ENCODE assay signal across 13 cellular contexts in the genomic region with DNA sequence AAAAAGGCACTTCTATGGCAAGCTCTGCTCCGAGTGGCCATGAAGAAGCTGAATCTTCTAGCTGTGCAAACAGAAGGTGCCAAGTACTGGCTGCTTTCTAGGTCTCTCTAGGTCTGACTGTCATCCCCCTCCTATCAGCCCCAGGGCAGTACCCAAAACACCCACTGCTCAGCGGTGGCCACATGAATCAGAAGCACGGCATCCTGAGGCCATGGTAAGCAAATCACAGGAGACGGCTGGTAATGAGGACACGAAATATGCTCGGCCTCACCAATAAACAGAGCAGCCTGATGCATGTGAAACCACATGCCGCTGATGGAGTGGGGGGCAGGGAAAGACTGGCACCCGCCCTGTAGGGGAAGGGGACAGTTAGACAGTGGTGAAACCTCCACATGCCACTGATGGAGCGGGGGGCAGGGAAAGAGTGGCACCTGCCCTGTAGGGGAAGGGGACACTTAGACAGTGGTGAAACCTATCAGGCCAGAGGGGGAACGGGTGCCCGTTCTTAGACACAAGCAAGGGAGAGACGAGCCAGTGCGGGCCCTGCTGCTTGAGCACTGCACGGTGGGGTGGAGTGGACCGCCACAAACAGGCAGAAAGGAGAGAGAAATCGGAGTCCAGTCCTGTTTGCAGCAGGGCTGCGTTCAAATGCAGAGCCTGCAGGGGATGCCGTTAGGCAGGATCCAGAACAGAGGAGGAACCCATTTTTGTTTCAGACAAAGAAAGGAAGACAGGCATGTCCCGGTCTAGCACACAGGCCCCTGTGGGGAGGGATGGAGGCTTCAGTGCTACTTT. TPM values are rescaled to one million over a fixed set of nuclear protein-coding genes. Genes with fewer than 3 reads are reported as not detected.
DNase-seq lines count a peak whose midpoint lies in the region; ATAC-seq and TF ChIP-seq lines count a peak whose summit lies in the region.
"Had no signal": no experiment of that assay in that cellular context is flagged by ENCODE, and none has a peak within 500 bp of the region (broad histone marks: within the 10 kb centered on the region; RNA-seq: fewer than 3 reads in every experiment).

No MANE protein-coding gene starts in this region.

- ATAC-seq in Right ventricle myocardium inferior (no peak), GM18502 (IDR thresholded peaks at IDR 0.05; ENCODE audit: poor library complexity, unreplicated experiment) (no peak)

- H3K27ac ChIP-seq in osteoblast (ENCODE audit: low read depth, low read length): no peak overlapping the region
- H3K27ac ChIP-seq: esophagus squamous epithelium had no signal

- no peaks in the 10 kb centered on the region for H3K9me3 Mint-ChIP-seq in chondrocyte (ENCODE audit: low read depth)
- H3K9me3 Mint-ChIP-seq: activated T-helper 1 cell treated with anti-CD3 and anti-CD28 coated beads, Interleukin-12 subunit alpha, Interleukin-12 subunit beta, Interleukin-2, Interleukin-4 antibody, amounts not matched to agents 30 ng/mL and 10 ng/mL and 1 ng/mL, durations not matched to agents 14 hours and 24 hours and 36 hours had no signal

- H3K36me3 ChIP-seq in MG63: no peaks in the 10 kb centered on the region
- no peaks in the 10 kb centered on the region for H3K36me3 ChIP-seq in osteoblast (ENCODE audit: insufficient read depth, low read length)

- H2AFZ ChIP-seq in osteoblast (ENCODE audit: low read length): no peak overlapping the region

- no peak overlapping the region for H3K4me3 Mint-ChIP-seq in chondrocyte (ENCODE audit: unreplicated experiment)
- H3K4me3 Mint-ChIP-seq: activated T-helper 1 cell treated with anti-CD3 and anti-CD28 coated beads, Interleukin-12 subunit alpha, Interleukin-12 subunit beta, Interleukin-2, Interleukin-4 antibody, amounts not matched to agents 30 ng/mL and 10 ng/mL and 1 ng/mL, durations not matched to agents 14 hours and 24 hours and 36 hours had no signal

- H4K20me1 ChIP-seq in osteoblast (ENCODE audit: insufficient read depth, low read length): peaks cover 83% of the 10 kb centered on the region

- intact Hi-C loops in Right ventricle myocardium inferior (cut with DNase I): loop anchor here (5.0 to 10.0 kb wide), 3 partner anchors 39 to 254 kb away; no protein-coding TSS in a partner anchor
- intact Hi-C loops in cardiac septum (cut with DNase I): loop anchor here (5.0 kb wide), 2 partner anchors 59 to 314 kb away; no protein-coding TSS in a partner anchor

- peaks cover 12% of the 10 kb centered on the region for H3K4me1 ChIP-seq in osteoblast (ENCODE audit: insufficient read depth, low read length)

- H3K27me3 ChIP-seq in MG63 (no peaks in the 10 kb centered on the region), osteoblast (ENCODE audit: insufficient read depth, low read length) (no peaks in the 10 kb centered on the region)
- H3K27me3 ChIP-seq: esophagus squamous epithelium had no signal

- H3K4me1 Mint-ChIP-seq in chondrocyte (ENCODE audit: low read depth): peaks cover 35% of the 10 kb centered on the region

- H3K4me2 ChIP-seq in osteoblast (ENCODE audit: insufficient read depth, low read length): peak overlapping the region; percentile 43

- H3K9me3 ChIP-seq in MG63 (no peaks in the 10 kb centered on the region), osteoblast (ENCODE audit: low read depth, low read length) (no peaks in the 10 kb centered on the region)
- H3K9me3 ChIP-seq: esophagus squamous epithelium had no signal

- no peaks in the 10 kb centered on the region for H3K36me3 Mint-ChIP-seq in chondrocyte (ENCODE audit: low read depth)

- no peaks in the 10 kb centered on the region for H3K27me3 Mint-ChIP-seq in chondrocyte (ENCODE audit: low read depth)

- peak; percentile 50 for DNase-seq in Right ventricle myocardium inferior (ENCODE audit: missing footprints)
- no peak for DNase-seq in cardiac septum (ENCODE audit: low spot score)
- DNase-seq in MG63: peak; percentile 24
- peak; percentile 72 for DNase-seq in chondrocyte (ENCODE audit: low spot score)
- peak; percentile 98 for DNase-seq in osteoblast (ENCODE audit: insufficient read length, low spot score, missing footprints)
- DNase-seq in iPS-NIHi7 (ENCODE audit: extremely low spot score): no peak
- no peak for DNase-seq in ACHN
- DNase-seq: central memory CD4-positive, alpha-beta T cell; esophagus squamous epithelium; NCI-H524 treated with DMSO at 0.1 percent for 48 hours; small intestine had no signal

- H3K4me3 ChIP-seq in MG63 (no peak overlapping the region), osteoblast (ENCODE audit: insufficient read depth, low read length) (no peak overlapping the region)
- H3K4me3 ChIP-seq: esophagus squamous epithelium had no signal

- H3K27ac Mint-ChIP-seq in chondrocyte (ENCODE audit: unreplicated experiment): peak overlapping the region; percentile 82
- H3K27ac Mint-ChIP-seq: activated T-helper 1 cell treated with anti-CD3 and anti-CD28 coated beads, Interleukin-12 subunit alpha, Interleukin-12 subunit beta, Interleukin-2, Interleukin-4 antibody, amounts not matched to agents 30 ng/mL and 10 ng/mL and 1 ng/mL, durations not matched to agents 14 hours and 24 hours and 36 hours had no signal

- peaks cover 71% of the 10 kb centered on the region for H3K79me2 ChIP-seq in osteoblast (ENCODE audit: insufficient read depth, low read length)

- TF ChIP-seq CTCF in chondrocyte (IDR thresholded peaks at IDR 0.05): no peak
- TF ChIP-seq CTCF in osteoblast (IDR thresholded peaks at IDR 0.05; ENCODE audit: extremely low read depth, low read depth, low read length): no peak

- in situ Hi-C loops in ACHN (cut with HindIII; ENCODE audit: low pct_ligation_motif_present, low pct_unique_long_range_greater_than_20kb, low sequenced_read_pairs): no loop called here

RNA-seq across cellular contexts. Expression of gene MOB2, which starts 29.9 kb away (rescaled TPM):
- total RNA-seq in Right ventricle myocardium inferior (48.7 TPM), cardiac septum (48.5 TPM), chondrocyte (24.9 to 28.0 TPM (median 26.9 TPM) in 3 replicates), osteoblast (28.2 and 29.8 TPM in 2 replicates)
- total RNA-seq in MG63 (2014; rRNA removed; shearing (Covaris generic); ENCODE audit: low replicate concordance): 25.4 and 34.2 TPM in 2 replicates

RNA-seq across cellular contexts. Expression of gene DUSP8, which starts 55.6 kb away (rescaled TPM):
- total RNA-seq in Right ventricle myocardium inferior (10.5 TPM), cardiac septum (36.9 TPM), chondrocyte (6.9 to 12.6 TPM (median 12.1 TPM) in 3 replicates), osteoblast (under 0.01 TPM in 2 replicates)
- total RNA-seq in MG63 (2014; rRNA removed; shearing (Covaris generic); ENCODE audit: low replicate concordance): 1.1 and 4.5 TPM in 2 replicates

Comparison
In these comparisons a context has a peak if more than half of its experiments do, and no peak if none do; other contexts are left out.
1. DNase-seq: peak in Right ventricle myocardium inferior (single experiment), MG63 (single experiment), chondrocyte (single experiment) and osteoblast (single experiment); none in cardiac septum (single experiment), iPS-NIHi7 (single experiment) and ACHN (single experiment).